Comparison of ENCODE assay signal across 1 cellular context in genomic region chr3:47009225-47010049, GRCh38.
A peak's percentile ranks its signal among the peaks of the same experiment; 100 is the strongest.
TF ChIP-seq lines count a peak whose summit lies in the region.

No MANE protein-coding gene starts in this region.

TF ChIP-seq in WTC11, 78 proteins besides CTCF, POLR2A, EP300 and RAD21 (continued from another document and continues in another):
- TF ChIP-seq AFF4 (CRISPR knock-in tag; IDR thresholded peaks at IDR 0.05; ENCODE audit: borderline replicate concordance), result no peak
- TF ChIP-seq RORB (CRISPR knock-in tag; IDR thresholded peaks at IDR 0.05), result no peak
- TF ChIP-seq E2F5 (CRISPR knock-in tag; IDR thresholded peaks at IDR 0.05), result peak; percentile 90
- peak; percentile 74; the same call in 1 of the 2 replicates for TF ChIP-seq AR (CRISPR knock-in tag; IDR thresholded peaks at IDR 0.05)
- TF ChIP-seq IRF2 (CRISPR knock-in tag; IDR thresholded peaks at IDR 0.05; ENCODE audit: borderline replicate concordance, low read depth), result peak; percentile 22; the same call in 1 of the 2 replicates
- TF ChIP-seq MXD4 (CRISPR knock-in tag; IDR thresholded peaks at IDR 0.05; ENCODE audit: borderline replicate concordance), result no peak
- TF ChIP-seq ESRRA (CRISPR knock-in tag; IDR thresholded peaks at IDR 0.05; ENCODE audit: borderline replicate concordance), result no peak
- TF ChIP-seq, protein P1, sequence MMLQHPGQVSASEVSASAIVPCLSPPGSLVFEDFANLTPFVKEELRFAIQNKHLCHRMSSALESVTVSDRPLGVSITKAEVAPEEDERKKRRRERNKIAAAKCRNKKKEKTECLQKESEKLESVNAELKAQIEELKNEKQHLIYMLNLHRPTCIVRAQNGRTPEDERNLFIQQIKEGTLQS (CRISPR knock-in tag; conservative IDR thresholded peaks at IDR 0.05), result no peak
- TF ChIP-seq ZNF671 (CRISPR knock-in tag; IDR thresholded peaks at IDR 0.05), result no peak
- TF ChIP-seq PRRX2 (CRISPR knock-in tag; IDR thresholded peaks at IDR 0.05), result no peak
- TF ChIP-seq, protein P2, sequence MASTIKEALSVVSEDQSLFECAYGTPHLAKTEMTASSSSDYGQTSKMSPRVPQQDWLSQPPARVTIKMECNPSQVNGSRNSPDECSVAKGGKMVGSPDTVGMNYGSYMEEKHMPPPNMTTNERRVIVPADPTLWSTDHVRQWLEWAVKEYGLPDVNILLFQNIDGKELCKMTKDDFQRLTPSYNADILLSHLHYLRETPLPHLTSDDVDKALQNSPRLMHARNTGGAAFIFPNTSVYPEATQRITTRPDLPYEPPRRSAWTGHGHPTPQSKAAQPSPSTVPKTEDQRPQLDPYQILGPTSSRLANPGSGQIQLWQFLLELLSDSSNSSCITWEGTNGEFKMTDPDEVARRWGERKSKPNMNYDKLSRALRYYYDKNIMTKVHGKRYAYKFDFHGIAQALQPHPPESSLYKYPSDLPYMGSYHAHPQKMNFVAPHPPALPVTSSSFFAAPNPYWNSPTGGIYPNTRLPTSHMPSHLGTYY (CRISPR knock-in tag; IDR thresholded peaks at IDR 0.05), result no peak
- TF ChIP-seq, protein P3, sequence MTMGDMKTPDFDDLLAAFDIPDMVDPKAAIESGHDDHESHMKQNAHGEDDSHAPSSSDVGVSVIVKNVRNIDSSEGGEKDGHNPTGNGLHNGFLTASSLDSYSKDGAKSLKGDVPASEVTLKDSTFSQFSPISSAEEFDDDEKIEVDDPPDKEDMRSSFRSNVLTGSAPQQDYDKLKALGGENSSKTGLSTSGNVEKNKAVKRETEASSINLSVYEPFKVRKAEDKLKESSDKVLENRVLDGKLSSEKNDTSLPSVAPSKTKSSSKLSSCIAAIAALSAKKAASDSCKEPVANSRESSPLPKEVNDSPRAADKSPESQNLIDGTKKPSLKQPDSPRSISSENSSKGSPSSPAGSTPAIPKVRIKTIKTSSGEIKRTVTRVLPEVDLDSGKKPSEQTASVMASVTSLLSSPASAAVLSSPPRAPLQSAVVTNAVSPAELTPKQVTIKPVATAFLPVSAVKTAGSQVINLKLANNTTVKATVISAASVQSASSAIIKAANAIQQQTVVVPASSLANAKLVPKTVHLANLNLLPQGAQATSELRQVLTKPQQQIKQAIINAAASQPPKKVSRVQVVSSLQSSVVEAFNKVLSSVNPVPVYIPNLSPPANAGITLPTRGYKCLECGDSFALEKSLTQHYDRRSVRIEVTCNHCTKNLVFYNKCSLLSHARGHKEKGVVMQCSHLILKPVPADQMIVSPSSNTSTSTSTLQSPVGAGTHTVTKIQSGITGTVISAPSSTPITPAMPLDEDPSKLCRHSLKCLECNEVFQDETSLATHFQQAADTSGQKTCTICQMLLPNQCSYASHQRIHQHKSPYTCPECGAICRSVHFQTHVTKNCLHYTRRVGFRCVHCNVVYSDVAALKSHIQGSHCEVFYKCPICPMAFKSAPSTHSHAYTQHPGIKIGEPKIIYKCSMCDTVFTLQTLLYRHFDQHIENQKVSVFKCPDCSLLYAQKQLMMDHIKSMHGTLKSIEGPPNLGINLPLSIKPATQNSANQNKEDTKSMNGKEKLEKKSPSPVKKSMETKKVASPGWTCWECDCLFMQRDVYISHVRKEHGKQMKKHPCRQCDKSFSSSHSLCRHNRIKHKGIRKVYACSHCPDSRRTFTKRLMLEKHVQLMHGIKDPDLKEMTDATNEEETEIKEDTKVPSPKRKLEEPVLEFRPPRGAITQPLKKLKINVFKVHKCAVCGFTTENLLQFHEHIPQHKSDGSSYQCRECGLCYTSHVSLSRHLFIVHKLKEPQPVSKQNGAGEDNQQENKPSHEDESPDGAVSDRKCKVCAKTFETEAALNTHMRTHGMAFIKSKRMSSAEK (CRISPR knock-in tag; IDR thresholded peaks at IDR 0.05; ENCODE audit: borderline replicate concordance), result no peak
- TF ChIP-seq, protein P4, sequence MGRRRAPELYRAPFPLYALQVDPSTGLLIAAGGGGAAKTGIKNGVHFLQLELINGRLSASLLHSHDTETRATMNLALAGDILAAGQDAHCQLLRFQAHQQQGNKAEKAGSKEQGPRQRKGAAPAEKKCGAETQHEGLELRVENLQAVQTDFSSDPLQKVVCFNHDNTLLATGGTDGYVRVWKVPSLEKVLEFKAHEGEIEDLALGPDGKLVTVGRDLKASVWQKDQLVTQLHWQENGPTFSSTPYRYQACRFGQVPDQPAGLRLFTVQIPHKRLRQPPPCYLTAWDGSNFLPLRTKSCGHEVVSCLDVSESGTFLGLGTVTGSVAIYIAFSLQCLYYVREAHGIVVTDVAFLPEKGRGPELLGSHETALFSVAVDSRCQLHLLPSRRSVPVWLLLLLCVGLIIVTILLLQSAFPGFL (CRISPR knock-in tag; IDR thresholded peaks at IDR 0.05; ENCODE audit: borderline replicate concordance), result no peak
- TF ChIP-seq, protein P5, sequence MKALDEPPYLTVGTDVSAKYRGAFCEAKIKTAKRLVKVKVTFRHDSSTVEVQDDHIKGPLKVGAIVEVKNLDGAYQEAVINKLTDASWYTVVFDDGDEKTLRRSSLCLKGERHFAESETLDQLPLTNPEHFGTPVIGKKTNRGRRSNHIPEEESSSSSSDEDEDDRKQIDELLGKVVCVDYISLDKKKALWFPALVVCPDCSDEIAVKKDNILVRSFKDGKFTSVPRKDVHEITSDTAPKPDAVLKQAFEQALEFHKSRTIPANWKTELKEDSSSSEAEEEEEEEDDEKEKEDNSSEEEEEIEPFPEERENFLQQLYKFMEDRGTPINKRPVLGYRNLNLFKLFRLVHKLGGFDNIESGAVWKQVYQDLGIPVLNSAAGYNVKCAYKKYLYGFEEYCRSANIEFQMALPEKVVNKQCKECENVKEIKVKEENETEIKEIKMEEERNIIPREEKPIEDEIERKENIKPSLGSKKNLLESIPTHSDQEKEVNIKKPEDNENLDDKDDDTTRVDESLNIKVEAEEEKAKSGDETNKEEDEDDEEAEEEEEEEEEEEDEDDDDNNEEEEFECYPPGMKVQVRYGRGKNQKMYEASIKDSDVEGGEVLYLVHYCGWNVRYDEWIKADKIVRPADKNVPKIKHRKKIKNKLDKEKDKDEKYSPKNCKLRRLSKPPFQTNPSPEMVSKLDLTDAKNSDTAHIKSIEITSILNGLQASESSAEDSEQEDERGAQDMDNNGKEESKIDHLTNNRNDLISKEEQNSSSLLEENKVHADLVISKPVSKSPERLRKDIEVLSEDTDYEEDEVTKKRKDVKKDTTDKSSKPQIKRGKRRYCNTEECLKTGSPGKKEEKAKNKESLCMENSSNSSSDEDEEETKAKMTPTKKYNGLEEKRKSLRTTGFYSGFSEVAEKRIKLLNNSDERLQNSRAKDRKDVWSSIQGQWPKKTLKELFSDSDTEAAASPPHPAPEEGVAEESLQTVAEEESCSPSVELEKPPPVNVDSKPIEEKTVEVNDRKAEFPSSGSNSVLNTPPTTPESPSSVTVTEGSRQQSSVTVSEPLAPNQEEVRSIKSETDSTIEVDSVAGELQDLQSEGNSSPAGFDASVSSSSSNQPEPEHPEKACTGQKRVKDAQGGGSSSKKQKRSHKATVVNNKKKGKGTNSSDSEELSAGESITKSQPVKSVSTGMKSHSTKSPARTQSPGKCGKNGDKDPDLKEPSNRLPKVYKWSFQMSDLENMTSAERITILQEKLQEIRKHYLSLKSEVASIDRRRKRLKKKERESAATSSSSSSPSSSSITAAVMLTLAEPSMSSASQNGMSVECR (CRISPR knock-in tag; IDR thresholded peaks at IDR 0.05; ENCODE audit: borderline replicate concordance), result peak; percentile 26; the same call in 1 of the 2 replicates
- no peak for TF ChIP-seq NR1H2 (CRISPR knock-in tag; IDR thresholded peaks at IDR 0.05)
- TF ChIP-seq MYBL2 (CRISPR knock-in tag; IDR thresholded peaks at IDR 0.05), result peak; percentile 79
- TF ChIP-seq ELF4 (CRISPR knock-in tag; IDR thresholded peaks at IDR 0.05; ENCODE audit: low read depth), result no peak
- peak; percentile 66 for TF ChIP-seq NFYB (CRISPR knock-in tag; conservative IDR thresholded peaks at IDR 0.05; ENCODE audit: low read depth)
- peak; percentile 84; the same call in 1 of the 2 replicates for TF ChIP-seq ETV6 (CRISPR knock-in tag; IDR thresholded peaks at IDR 0.05)
- no peak; the same call in 1 of the 2 replicates for TF ChIP-seq ZNF219 (CRISPR knock-in tag; IDR thresholded peaks at IDR 0.05; ENCODE audit: borderline replicate concordance)
- TF ChIP-seq FOXK1 (CRISPR knock-in tag; IDR thresholded peaks at IDR 0.05), result peak; percentile 68; the same call in 1 of the 2 replicates
- TF ChIP-seq RELA (CRISPR knock-in tag; IDR thresholded peaks at IDR 0.05; ENCODE audit: borderline replicate concordance), result no peak
- TF ChIP-seq, protein P6, sequence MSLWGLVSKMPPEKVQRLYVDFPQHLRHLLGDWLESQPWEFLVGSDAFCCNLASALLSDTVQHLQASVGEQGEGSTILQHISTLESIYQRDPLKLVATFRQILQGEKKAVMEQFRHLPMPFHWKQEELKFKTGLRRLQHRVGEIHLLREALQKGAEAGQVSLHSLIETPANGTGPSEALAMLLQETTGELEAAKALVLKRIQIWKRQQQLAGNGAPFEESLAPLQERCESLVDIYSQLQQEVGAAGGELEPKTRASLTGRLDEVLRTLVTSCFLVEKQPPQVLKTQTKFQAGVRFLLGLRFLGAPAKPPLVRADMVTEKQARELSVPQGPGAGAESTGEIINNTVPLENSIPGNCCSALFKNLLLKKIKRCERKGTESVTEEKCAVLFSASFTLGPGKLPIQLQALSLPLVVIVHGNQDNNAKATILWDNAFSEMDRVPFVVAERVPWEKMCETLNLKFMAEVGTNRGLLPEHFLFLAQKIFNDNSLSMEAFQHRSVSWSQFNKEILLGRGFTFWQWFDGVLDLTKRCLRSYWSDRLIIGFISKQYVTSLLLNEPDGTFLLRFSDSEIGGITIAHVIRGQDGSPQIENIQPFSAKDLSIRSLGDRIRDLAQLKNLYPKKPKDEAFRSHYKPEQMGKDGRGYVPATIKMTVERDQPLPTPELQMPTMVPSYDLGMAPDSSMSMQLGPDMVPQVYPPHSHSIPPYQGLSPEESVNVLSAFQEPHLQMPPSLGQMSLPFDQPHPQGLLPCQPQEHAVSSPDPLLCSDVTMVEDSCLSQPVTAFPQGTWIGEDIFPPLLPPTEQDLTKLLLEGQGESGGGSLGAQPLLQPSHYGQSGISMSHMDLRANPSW (CRISPR knock-in tag; conservative IDR thresholded peaks at IDR 0.05; ENCODE audit: low read depth), result no peak
- TF ChIP-seq, protein P7, sequence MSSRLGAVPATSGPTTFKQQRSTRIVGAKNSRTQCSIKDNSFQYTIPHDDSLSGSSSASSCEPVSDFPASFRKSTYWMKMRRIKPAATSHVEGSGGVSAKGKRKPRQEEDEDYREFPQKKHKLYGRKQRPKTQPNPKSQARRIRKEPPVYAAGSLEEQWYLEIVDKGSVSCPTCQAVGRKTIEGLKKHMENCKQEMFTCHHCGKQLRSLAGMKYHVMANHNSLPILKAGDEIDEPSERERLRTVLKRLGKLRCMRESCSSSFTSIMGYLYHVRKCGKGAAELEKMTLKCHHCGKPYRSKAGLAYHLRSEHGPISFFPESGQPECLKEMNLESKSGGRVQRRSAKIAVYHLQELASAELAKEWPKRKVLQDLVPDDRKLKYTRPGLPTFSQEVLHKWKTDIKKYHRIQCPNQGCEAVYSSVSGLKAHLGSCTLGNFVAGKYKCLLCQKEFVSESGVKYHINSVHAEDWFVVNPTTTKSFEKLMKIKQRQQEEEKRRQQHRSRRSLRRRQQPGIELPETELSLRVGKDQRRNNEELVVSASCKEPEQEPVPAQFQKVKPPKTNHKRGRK (CRISPR knock-in tag; IDR thresholded peaks at IDR 0.05; ENCODE audit: borderline replicate concordance), result no peak
- TF ChIP-seq NFATC4 (CRISPR knock-in tag; IDR thresholded peaks at IDR 0.05), result no peak
- no peak for TF ChIP-seq SMAD4 (CRISPR knock-in tag; IDR thresholded peaks at IDR 0.05)
